Comparison of ENCODE assay signal across 9 cellular contexts in the genomic region with DNA sequence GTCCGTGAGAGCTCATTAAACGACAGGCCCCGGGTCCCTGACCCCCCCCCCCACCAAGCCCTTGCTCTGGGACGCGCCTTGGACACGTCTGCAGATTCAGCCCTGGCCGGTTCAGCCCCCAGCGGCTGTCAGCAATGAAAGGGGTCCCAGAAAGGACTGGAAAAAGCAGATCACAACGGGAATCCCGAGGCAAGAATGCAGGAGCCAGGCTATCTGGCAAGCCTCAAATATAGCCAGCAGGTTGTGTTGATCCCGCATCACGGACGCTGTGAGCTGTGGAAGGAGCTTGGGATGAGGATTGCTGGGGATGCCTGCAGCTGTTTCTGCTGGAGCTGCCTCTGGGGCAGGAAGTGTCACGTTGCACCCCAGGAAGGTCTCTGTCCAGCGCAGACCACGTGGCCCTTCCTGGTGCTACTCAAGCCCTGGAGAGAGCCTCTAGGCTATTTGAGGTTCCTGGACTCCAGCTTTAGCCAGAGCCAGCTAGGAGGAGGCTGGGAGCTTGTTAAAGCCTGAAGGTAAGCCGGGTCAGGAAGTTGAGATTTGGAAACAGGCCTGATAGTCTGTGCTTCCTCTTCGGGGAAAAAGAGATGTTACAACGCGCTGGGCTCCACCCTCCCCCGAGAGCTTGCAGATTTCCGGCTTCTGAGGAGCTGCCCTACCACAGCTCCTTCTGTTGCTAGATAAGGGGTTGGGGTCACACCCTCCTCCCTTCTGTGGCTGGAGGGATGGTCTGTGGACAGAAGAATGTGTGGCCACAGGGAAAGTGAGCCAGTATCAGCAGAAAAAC. TPM values are rescaled to one million over a fixed set of nuclear protein-coding genes. Genes with fewer than 3 reads are reported as not detected.
DNase-seq lines count a peak whose midpoint lies in the region; ATAC-seq and FAIRE-seq lines count a peak whose summit lies in the region.
"Had no signal": no experiment of that assay in that cellular context is flagged by ENCODE, and none has a peak within 500 bp of the region (broad histone marks: within the 10 kb centered on the region; RNA-seq: fewer than 3 reads in every experiment).

No MANE protein-coding gene starts in this region.

- H3K36me3 Mint-ChIP-seq in T-helper 2 cell treated with Interferon-gamma antibody and Interleukin-4, amounts not matched to agents 5 μg/mL and 100 μg/mL, for 36 hours (ENCODE audit: low read depth): no peaks in the 10 kb centered on the region
- H3K36me3 Mint-ChIP-seq in effector memory CD8-positive, alpha-beta T cell (ENCODE audit: insufficient read depth): peaks cover 8% of the 10 kb centered on the region

- peak; percentile 68 for ATAC-seq in effector memory CD8-positive, alpha-beta T cell (replicated peaks)
- ATAC-seq in GM21515 (IDR thresholded peaks at IDR 0.05; ENCODE audit: unreplicated experiment): no peak

- no peaks in the 10 kb centered on the region for H3K27me3 Mint-ChIP-seq in T-helper 2 cell treated with Interferon-gamma antibody and Interleukin-4, amounts not matched to agents 5 μg/mL and 100 μg/mL, for 36 hours (ENCODE audit: low read depth)
- no peaks in the 10 kb centered on the region for H3K27me3 Mint-ChIP-seq in effector memory CD8-positive, alpha-beta T cell

- no peaks in the 10 kb centered on the region for H3K4me1 ChIP-seq in small intestine (ENCODE audit: control insufficient read depth in 2 of 2, insufficient read depth in 1 of 2, low read depth in 1 of 2, low read length in 1 of 2)

- no peaks in the 10 kb centered on the region for H3K36me3 ChIP-seq in small intestine (ENCODE audit: control insufficient read depth in 2 of 2, insufficient read depth in 2 of 2, low read length in 2 of 2)

- peak overlapping the region; percentile 82 for H3K27ac Mint-ChIP-seq in T-helper 2 cell treated with Interferon-gamma antibody and Interleukin-4, amounts not matched to agents 5 μg/mL and 100 μg/mL, for 36 hours
- peak overlapping the region in 1 of 2 donors; percentile 62 for H3K27ac Mint-ChIP-seq in effector memory CD8-positive, alpha-beta T cell

- no peaks in the 10 kb centered on the region for H3K9me3 ChIP-seq in small intestine (ENCODE audit: control insufficient read depth, low read depth)

- DNase-seq in GM18507 (ENCODE audit: extremely low spot score, insufficient read length, low read depth) (no peak), myocyte (ENCODE audit: low read depth) (peak; percentile 42), NCI-H2107 (lab: John Stamatoyannopoulos, UW) (no peak), SIG-M5 treated with dmso at 0.1 percent for 504 hours (lab: John Stamatoyannopoulos, UW; ENCODE audit: unreplicated experiment) (no peak), small intestine (no peak)
- peak; percentile 32 for DNase-seq in T-helper 2 cell treated with Interferon-gamma antibody and Interleukin-4, amounts not matched to agents 5 μg/mL and 100 μg/mL, for 36 hours (ENCODE audit: low spot score)
- DNase-seq in effector memory CD8-positive, alpha-beta T cell: peak in 1 of 3 experiments; percentile 4

- peaks cover 0 to 1% of the 10 kb centered on the region in 2 donors for H3K27me3 ChIP-seq in small intestine (ENCODE audit: control insufficient read depth in 2 of 2, insufficient read depth in 2 of 2, low read length in 2 of 2)

- no peaks in the 10 kb centered on the region for H3K9me3 Mint-ChIP-seq in T-helper 2 cell treated with Interferon-gamma antibody and Interleukin-4, amounts not matched to agents 5 μg/mL and 100 μg/mL, for 36 hours
- H3K9me3 Mint-ChIP-seq in effector memory CD8-positive, alpha-beta T cell: peaks cover 0 to 3% of the 10 kb centered on the region in 2 donors

- H3K4me1 Mint-ChIP-seq in T-helper 2 cell treated with Interferon-gamma antibody and Interleukin-4, amounts not matched to agents 5 μg/mL and 100 μg/mL, for 36 hours (ENCODE audit: low read depth): peaks cover 19% of the 10 kb centered on the region
- peaks cover 4 to 9% of the 10 kb centered on the region in 2 donors for H3K4me1 Mint-ChIP-seq in effector memory CD8-positive, alpha-beta T cell (ENCODE audit: low read depth in 2 of 2)

- FAIRE-seq in GM18507 (lab: Jason Lieb, UNC) (peak; percentile 77), small intestine (lab: Jason Lieb, UNC) (no peak)

- H3K4me3 ChIP-seq in small intestine (ENCODE audit: low read depth in 1 of 2, low read length in 2 of 2): no peak overlapping the region

- peak overlapping the region in 1 of 2 donors; percentile 30 for H3K27ac ChIP-seq in small intestine (ENCODE audit: low read depth in 1 of 2, low read length in 1 of 2)

- peak overlapping the region; percentile 62 for H3K4me3 Mint-ChIP-seq in T-helper 2 cell treated with Interferon-gamma antibody and Interleukin-4, amounts not matched to agents 5 μg/mL and 100 μg/mL, for 36 hours
- H3K4me3 Mint-ChIP-seq in effector memory CD8-positive, alpha-beta T cell: peak overlapping the region; percentile 36 to 51

- 4 to 10% (median 9%) methylated on average over 22 of the region's 22 CpGs for WGBS in small intestine, 3 donors

RNA-seq across cellular contexts. Expression of a gene that starts 19.3 kb away (rescaled TPM):
- not detected in 2 replicates for total RNA-seq in myocyte
- polyA plus RNA-seq in myocyte (2012): not detected
- 1 to 10 TPM in 2 of 3 donors, under 1 TPM in 1; 0.45 to 4.9 (median 2.3) TPM for polyA plus RNA-seq in small intestine
- total RNA-seq: pulmonary artery endothelial cell had no signal

RNA-seq across cellular contexts. Expression of a gene that starts 36.8 kb away (rescaled TPM):
- total RNA-seq in myocyte: not detected in 2 replicates
- not detected for polyA plus RNA-seq in myocyte (2012)
- under 1 TPM in 1 of 3 donors, not detected in 2; 0.33 TPM for polyA plus RNA-seq in small intestine
- total RNA-seq: pulmonary artery endothelial cell had no signal

Comparison
In these comparisons a context has a peak if more than half of its experiments do, and no peak if none do; other contexts are left out.
1. DNase-seq: peak in T-helper 2 cell treated with Interferon-gamma antibody and Interleukin-4, amounts not matched to agents 5 μg/mL and 100 μg/mL, for 36 hours (single experiment) and myocyte (single experiment); none in GM18507 (single experiment), NCI-H2107 (single experiment), SIG-M5 treated with dmso at 0.1 percent for 504 hours (single experiment) and small intestine (single experiment).